33 cellular contexts compared by ENCODE assay signal in genomic region chr4:33996075-33996718, GRCh38.
DNase-seq lines count a peak whose midpoint lies in the region; ATAC-seq and TF ChIP-seq lines count a peak whose summit lies in the region.
"Had no signal": no experiment of that assay in that cellular context is flagged by ENCODE, and none has a peak within 500 bp of the region (broad histone marks: within the 10 kb centered on the region; RNA-seq: fewer than 3 reads in every experiment).

No MANE protein-coding gene starts in this region.

- TF ChIP-seq CTCF in HFF-Myc (IDR thresholded peaks at IDR 0.05; ENCODE audit: low read depth, low read length, missing control alignments) (no peak), foreskin fibroblast (IDR thresholded peaks at IDR 0.05; ENCODE audit: low read depth, low read length) (no peak)

- no peak overlapping the region for H3K4me3 ChIP-seq in HFF-Myc (replicated peaks; ENCODE audit: low read depth, low read length)
- H3K4me3 ChIP-seq in foreskin fibroblast (ENCODE audit: low read depth in 1 of 2, low read length in 2 of 2), result no peak overlapping the region
- H3K4me3 ChIP-seq in skeletal muscle cell (ENCODE audit: low read depth, low read length), result no peak overlapping the region
- H3K4me3 ChIP-seq: ascending aorta, psoas muscle, upper lobe of left lung had no signal

- DNase-seq in HFF-Myc (ENCODE audit: extremely low read depth, low read depth) (peak; percentile 16), amniotic epithelial cell (ENCODE audit: low read depth) (peak; percentile 27), foreskin fibroblast (peak; percentile 2 to 17), skeletal muscle cell (ENCODE audit: low read depth) (peak; percentile 51), LoVo (ENCODE audit: low spot score) (no peak)
- DNase-seq in stimulated activated CD4-positive, alpha-beta T cell treated with anti-CD3 and anti-CD28 coated beads, Interleukin-4, amount 100 ng/mL, for 24 hours, result no peak
- DNase-seq: activated B cell treated with CpG ODN at 0.5 μM for 24 hours; activated CD4-positive, alpha-beta T cell treated with anti-CD3 and anti-CD28 coated beads, Interleukin-2, amount 50 U/mL, for 4 hours; activated CD8-positive, alpha-beta memory T cell treated with anti-CD3 and anti-CD28 coated beads, Interleukin-2, amount 10 ng/mL, durations not matched to agents 7 days and 5 days; activated gamma-delta T cell; activated naive CD8-positive, alpha-beta T cell treated with anti-CD3 and anti-CD28 coated beads, Interleukin-2, amount 10 ng/mL, durations not matched to agents 7 days and 5 days; activated T-cell treated with anti-CD3 and anti-CD28 coated beads, Interleukin-2, amount 50 U/mL, for 4 hours; C1 segment of cervical spinal cord; Caco-2; central memory CD4-positive, alpha-beta T cell; cortex of kidney; DMS53; effector memory CD8-positive, alpha-beta T cell; GF-D8; GOT3; head of caudate nucleus; midbrain; naive thymus-derived CD4-positive, alpha-beta T cell; NCI-H1436 treated with DMSO at 0.1 percent for 48 hours; NCI-H226; psoas muscle; RPMI8226; stimulated activated naive B cell treated with anti-CD40 and anti-IgM and Interleukin-4, amounts not matched to agents 10 μg/mL and 1 μg/mL and 100 μg/mL, for 72 hours; substantia nigra; upper lobe of left lung had no signal

- no peak for ATAC-seq in GM21423 (IDR thresholded peaks at IDR 0.05; ENCODE audit: unreplicated experiment)
- ATAC-seq: activated CD8-positive, alpha-beta memory T cell treated with anti-CD3 and anti-CD28 coated beads, Interleukin-2, amount 10 ng/mL, durations not matched to agents 7 days and 5 days; activated T-cell treated with anti-CD3 and anti-CD28 coated beads, Interleukin-2, amount 50 U/mL, for 4 hours; effector memory CD8-positive, alpha-beta T cell; foreskin keratinocyte; naive thymus-derived CD4-positive, alpha-beta T cell; psoas muscle; stimulated activated naive B cell treated with anti-CD40 and anti-IgM and Interleukin-4, amounts not matched to agents 10 μg/mL and 1 μg/mL and 100 μg/mL, for 72 hours had no signal

Comparison
In these comparisons a context has a peak if more than half of its experiments do, and no peak if none do; other contexts are left out.
1. DNase-seq: peak in HFF-Myc (single experiment), amniotic epithelial cell (single experiment), foreskin fibroblast (2 of 2) and skeletal muscle cell (single experiment); none in LoVo (single experiment) and stimulated activated CD4-positive, alpha-beta T cell treated with anti-CD3 and anti-CD28 coated beads, Interleukin-4, amount 100 ng/mL, for 24 hours (single experiment).